23 cellular contexts compared by ENCODE assay signal in genomic region chr4:40881096-40881495, GRCh38.
"Had no signal": no experiment of that assay in that cellular context is flagged by ENCODE, and none has a peak within 500 bp of the region (broad histone marks: within the 10 kb centered on the region; RNA-seq: fewer than 3 reads in every experiment).

No MANE protein-coding gene starts in this region.

- H3K27ac Mint-ChIP-seq: activated CD4-positive, alpha-beta T cell treated with anti-CD3 and anti-CD28 coated beads for 36 hours; activated naive CD8-positive, alpha-beta T cell; effector memory CD8-positive, alpha-beta T cell; naive thymus-derived CD8-positive, alpha-beta T cell; neural progenitor cell had no signal

- H3K27me3 ChIP-seq: adrenal gland, brain microvascular endothelial cell, heart right ventricle, neural progenitor cell, right atrium auricular region, upper lobe of left lung, vagina had no signal

- DNase-seq: activated CD4-positive, alpha-beta T cell treated with anti-CD3 and anti-CD28 coated beads for 36 hours; activated CD4-positive, CD25-positive, alpha-beta regulatory T cell; activated effector memory CD4-positive, alpha-beta T cell treated with Interleukin-2 at 50 U/mL for 16 hours; activated naive CD4-positive, alpha-beta T cell treated with Interleukin-2 at 50 U/mL for 16 hours; brain microvascular endothelial cell; cortex of kidney; effector memory CD8-positive, alpha-beta T cell; foreskin fibroblast; heart right ventricle; naive thymus-derived CD8-positive, alpha-beta T cell; stimulated activated CD4-positive, alpha-beta T cell treated with anti-CD3 and anti-CD28 coated beads, Interleukin-1b, Interleukin-23, amount 100 ng/mL, for 48 hours; stimulated activated CD4-positive, alpha-beta T cell treated with anti-CD3 and anti-CD28 coated beads, Interleukin-4, amount 100 ng/mL, for 4 hours; stimulated activated CD8-positive, alpha-beta memory T cell treated with anti-CD3 and anti-CD28 coated beads, Interleukin-4, amount 100 ng/mL, for 48 hours; stimulated activated naive CD4-positive, alpha-beta T cell; T-helper 2 cell; upper lobe of left lung had no signal

- H3K36me3 ChIP-seq: adrenal gland, neural progenitor cell had no signal

- H3K9me3 Mint-ChIP-seq: effector memory CD8-positive, alpha-beta T cell; naive thymus-derived CD8-positive, alpha-beta T cell; neural progenitor cell had no signal

- H2AFZ ChIP-seq: neural progenitor cell had no signal

- H3K4me1 ChIP-seq: adrenal gland, heart right ventricle, neural progenitor cell, upper lobe of left lung, vagina had no signal

- H3K9ac ChIP-seq: neural progenitor cell had no signal

- H3K4me3 Mint-ChIP-seq: activated CD4-positive, alpha-beta T cell treated with anti-CD3 and anti-CD28 coated beads for 36 hours; activated naive CD8-positive, alpha-beta T cell; naive thymus-derived CD8-positive, alpha-beta T cell; neural progenitor cell had no signal

- H3K36me3 Mint-ChIP-seq: activated naive CD8-positive, alpha-beta T cell; naive thymus-derived CD8-positive, alpha-beta T cell had no signal

- H3K4me1 Mint-ChIP-seq: activated CD4-positive, alpha-beta T cell treated with anti-CD3 and anti-CD28 coated beads for 36 hours; neural progenitor cell had no signal

- H3K27ac ChIP-seq: adrenal gland, brain microvascular endothelial cell, heart right ventricle, neural progenitor cell, right atrium auricular region, upper lobe of left lung, vagina had no signal

- ATAC-seq: activated CD4-positive, alpha-beta T cell treated with anti-CD3 and anti-CD28 coated beads for 36 hours; effector memory CD8-positive, alpha-beta T cell; esophagus mucosa; heart right ventricle; naive thymus-derived CD8-positive, alpha-beta T cell had no signal

- H3K4me3 ChIP-seq: adrenal gland, heart right ventricle, neural progenitor cell, right atrium auricular region, smooth muscle cell, upper lobe of left lung, vagina had no signal

- H3K9me3 ChIP-seq: adrenal gland, heart right ventricle, right atrium auricular region, upper lobe of left lung, vagina had no signal

- H3K4me2 ChIP-seq: neural progenitor cell, smooth muscle cell had no signal
